ENCODE assay signal across 1 cellular context in genomic region chr17:63834431-63835166, GRCh38.
TF ChIP-seq lines count a peak whose summit lies in the region.

No MANE protein-coding gene starts in this region.

TF ChIP-seq in K562, 482 proteins besides CTCF, POLR2A, EP300 and RAD21 (continued from another document and continues in another):
- TF ChIP-seq E2F1 (CRISPR knock-in tag; IDR thresholded peaks at IDR 0.05) (no peak), C11orf30 (IDR thresholded peaks at IDR 0.05; ENCODE audit: low read depth) (no peak), SMAD4 (CRISPR knock-in tag; conservative IDR thresholded peaks at IDR 0.05) (peak; percentile 66), ZBTB17 (CRISPR knock-in tag; IDR thresholded peaks at IDR 0.05) (no peak), RCOR1 (IDR thresholded peaks at IDR 0.05; ENCODE audit: borderline replicate concordance in 1 of 2, low read depth in 2 of 2, low read length in 2 of 2) (0 out of 4 replicates have a peak, but pooled peaks of 1 of the 2 experiments have one; percentile 35), PURB (CRISPR knock-in tag; IDR thresholded peaks at IDR 0.05; ENCODE audit: low read depth) (no peak), ZNF316 (IDR thresholded peaks at IDR 0.05) (no peak), ZNF384 (IDR thresholded peaks at IDR 0.05; ENCODE audit: low read depth, low read length) (peak; percentile 85), LEF1 (IDR thresholded peaks at IDR 0.05) (no peak), SPI1 (IDR thresholded peaks at IDR 0.05; ENCODE audit: borderline replicate concordance, low read depth, low read length) (no peak), TCF15 (CRISPR knock-in tag; IDR thresholded peaks at IDR 0.05) (no peak), SMARCA5 (IDR thresholded peaks at IDR 0.05) (no peak), NCOA1 (IDR thresholded peaks at IDR 0.05; ENCODE audit: low read depth) (no peak), NFATC3 (IDR thresholded peaks at IDR 0.05) (no peak), YBX1 (IDR thresholded peaks at IDR 0.05) (no peak), RBM25 (IDR thresholded peaks at IDR 0.05; ENCODE audit: low read depth, low read length, severe bottlenecking) (no peak), FOXK1 (CRISPR knock-in tag; IDR thresholded peaks at IDR 0.05; ENCODE audit: borderline replicate concordance) (no peak), ILF3 (IDR thresholded peaks at IDR 0.05; ENCODE audit: borderline replicate concordance) (no peak), HMGN3 (IDR thresholded peaks at IDR 0.05; ENCODE audit: borderline replicate concordance, extremely low read depth, insufficient read length, low read depth, low read length) (no peak), ZNF785 (CRISPR knock-in tag; IDR thresholded peaks at IDR 0.05) (no peak), CHD4 (IDR thresholded peaks at IDR 0.05; ENCODE audit: insufficient read depth, insufficient replicate concordance, low read depth, low read length, poor library complexity, severe bottlenecking) (no peak), FOXP1 (CRISPR knock-in tag; IDR thresholded peaks at IDR 0.05) (no peak), SAFB (IDR thresholded peaks at IDR 0.05; ENCODE audit: borderline replicate concordance, low read depth, low read length) (no peak), ZNF75A (CRISPR knock-in tag; IDR thresholded peaks at IDR 0.05) (no peak), MXD1 (CRISPR knock-in tag; IDR thresholded peaks at IDR 0.05; ENCODE audit: borderline replicate concordance, poor library complexity, severe bottlenecking) (no peak), ZNF57 (CRISPR knock-in tag; IDR thresholded peaks at IDR 0.05) (no peak), L3MBTL2 (IDR thresholded peaks at IDR 0.05) (peak; percentile 23; the same call in 1 of the 2 replicates), NR2C2 (CRISPR knock-in tag; IDR thresholded peaks at IDR 0.05) (no peak), NR2C2 (tag; IDR thresholded peaks at IDR 0.05) (no peak), SMAD2 (IDR thresholded peaks at IDR 0.05; ENCODE audit: low read depth, low read length) (no peak), ETV1 (tag; conservative IDR thresholded peaks at IDR 0.05; ENCODE audit: low read depth) (no peak), TCFL5 (CRISPR knock-in tag; conservative IDR thresholded peaks at IDR 0.05) (no peak), IRF9 (tag; IDR thresholded peaks at IDR 0.05) (no peak), ZNF551 (CRISPR knock-in tag; IDR thresholded peaks at IDR 0.05) (no peak), CREBBP (IDR thresholded peaks at IDR 0.05; ENCODE audit: low read depth, low read length) (no peak), ZBTB1 (CRISPR knock-in tag; IDR thresholded peaks at IDR 0.05; ENCODE audit: borderline replicate concordance, low read depth) (no peak), MAZ (CRISPR knock-in tag; conservative IDR thresholded peaks at IDR 0.05 in 1 of 2, IDR thresholded peaks at IDR 0.05 in 1 of 2) (peak in 1 of 2 experiments; percentile 70; a peak in 3 of 4 replicates), SMAD3 (CRISPR knock-in tag; conservative IDR thresholded peaks at IDR 0.05) (no peak), HINFP (tag; conservative IDR thresholded peaks at IDR 0.05; ENCODE audit: low read depth) (no peak), PTRF (tag; IDR thresholded peaks at IDR 0.05) (no peak), SMAD1 (IDR thresholded peaks at IDR 0.05; ENCODE audit: low read depth, low read length, partially characterized antibody) (no peak), ZNF253 (CRISPR knock-in tag; conservative IDR thresholded peaks at IDR 0.05) (no peak)
- TF ChIP-seq, protein P1, sequence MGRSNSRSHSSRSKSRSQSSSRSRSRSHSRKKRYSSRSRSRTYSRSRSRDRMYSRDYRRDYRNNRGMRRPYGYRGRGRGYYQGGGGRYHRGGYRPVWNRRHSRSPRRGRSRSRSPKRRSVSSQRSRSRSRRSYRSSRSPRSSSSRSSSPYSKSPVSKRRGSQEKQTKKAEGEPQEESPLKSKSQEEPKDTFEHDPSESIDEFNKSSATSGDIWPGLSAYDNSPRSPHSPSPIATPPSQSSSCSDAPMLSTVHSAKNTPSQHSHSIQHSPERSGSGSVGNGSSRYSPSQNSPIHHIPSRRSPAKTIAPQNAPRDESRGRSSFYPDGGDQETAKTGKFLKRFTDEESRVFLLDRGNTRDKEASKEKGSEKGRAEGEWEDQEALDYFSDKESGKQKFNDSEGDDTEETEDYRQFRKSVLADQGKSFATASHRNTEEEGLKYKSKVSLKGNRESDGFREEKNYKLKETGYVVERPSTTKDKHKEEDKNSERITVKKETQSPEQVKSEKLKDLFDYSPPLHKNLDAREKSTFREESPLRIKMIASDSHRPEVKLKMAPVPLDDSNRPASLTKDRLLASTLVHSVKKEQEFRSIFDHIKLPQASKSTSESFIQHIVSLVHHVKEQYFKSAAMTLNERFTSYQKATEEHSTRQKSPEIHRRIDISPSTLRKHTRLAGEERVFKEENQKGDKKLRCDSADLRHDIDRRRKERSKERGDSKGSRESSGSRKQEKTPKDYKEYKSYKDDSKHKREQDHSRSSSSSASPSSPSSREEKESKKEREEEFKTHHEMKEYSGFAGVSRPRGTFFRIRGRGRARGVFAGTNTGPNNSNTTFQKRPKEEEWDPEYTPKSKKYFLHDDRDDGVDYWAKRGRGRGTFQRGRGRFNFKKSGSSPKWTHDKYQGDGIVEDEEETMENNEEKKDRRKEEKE (IDR thresholded peaks at IDR 0.05; ENCODE audit: borderline replicate concordance in 1 of 2, control insufficient read depth in 1 of 2, low read depth in 2 of 2, low read length in 1 of 2), result no peak
- TF ChIP-seq, protein P2, sequence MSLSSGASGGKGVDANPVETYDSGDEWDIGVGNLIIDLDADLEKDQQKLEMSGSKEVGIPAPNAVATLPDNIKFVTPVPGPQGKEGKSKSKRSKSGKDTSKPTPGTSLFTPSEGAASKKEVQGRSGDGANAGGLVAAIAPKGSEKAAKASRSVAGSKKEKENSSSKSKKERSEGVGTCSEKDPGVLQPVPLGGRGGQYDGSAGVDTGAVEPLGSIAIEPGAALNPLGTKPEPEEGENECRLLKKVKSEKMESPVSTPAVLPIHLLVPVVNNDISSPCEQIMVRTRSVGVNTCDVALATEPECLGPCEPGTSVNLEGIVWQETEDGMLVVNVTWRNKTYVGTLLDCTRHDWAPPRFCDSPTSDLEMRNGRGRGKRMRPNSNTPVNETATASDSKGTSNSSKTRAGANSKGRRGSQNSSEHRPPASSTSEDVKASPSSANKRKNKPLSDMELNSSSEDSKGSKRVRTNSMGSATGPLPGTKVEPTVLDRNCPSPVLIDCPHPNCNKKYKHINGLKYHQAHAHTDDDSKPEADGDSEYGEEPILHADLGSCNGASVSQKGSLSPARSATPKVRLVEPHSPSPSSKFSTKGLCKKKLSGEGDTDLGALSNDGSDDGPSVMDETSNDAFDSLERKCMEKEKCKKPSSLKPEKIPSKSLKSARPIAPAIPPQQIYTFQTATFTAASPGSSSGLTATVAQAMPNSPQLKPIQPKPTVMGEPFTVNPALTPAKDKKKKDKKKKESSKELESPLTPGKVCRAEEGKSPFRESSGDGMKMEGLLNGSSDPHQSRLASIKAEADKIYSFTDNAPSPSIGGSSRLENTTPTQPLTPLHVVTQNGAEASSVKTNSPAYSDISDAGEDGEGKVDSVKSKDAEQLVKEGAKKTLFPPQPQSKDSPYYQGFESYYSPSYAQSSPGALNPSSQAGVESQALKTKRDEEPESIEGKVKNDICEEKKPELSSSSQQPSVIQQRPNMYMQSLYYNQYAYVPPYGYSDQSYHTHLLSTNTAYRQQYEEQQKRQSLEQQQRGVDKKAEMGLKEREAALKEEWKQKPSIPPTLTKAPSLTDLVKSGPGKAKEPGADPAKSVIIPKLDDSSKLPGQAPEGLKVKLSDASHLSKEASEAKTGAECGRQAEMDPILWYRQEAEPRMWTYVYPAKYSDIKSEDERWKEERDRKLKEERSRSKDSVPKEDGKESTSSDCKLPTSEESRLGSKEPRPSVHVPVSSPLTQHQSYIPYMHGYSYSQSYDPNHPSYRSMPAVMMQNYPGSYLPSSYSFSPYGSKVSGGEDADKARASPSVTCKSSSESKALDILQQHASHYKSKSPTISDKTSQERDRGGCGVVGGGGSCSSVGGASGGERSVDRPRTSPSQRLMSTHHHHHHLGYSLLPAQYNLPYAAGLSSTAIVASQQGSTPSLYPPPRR (CRISPR knock-in tag; IDR thresholded peaks at IDR 0.05; ENCODE audit: borderline replicate concordance), result no peak
- TF ChIP-seq, protein P3, sequence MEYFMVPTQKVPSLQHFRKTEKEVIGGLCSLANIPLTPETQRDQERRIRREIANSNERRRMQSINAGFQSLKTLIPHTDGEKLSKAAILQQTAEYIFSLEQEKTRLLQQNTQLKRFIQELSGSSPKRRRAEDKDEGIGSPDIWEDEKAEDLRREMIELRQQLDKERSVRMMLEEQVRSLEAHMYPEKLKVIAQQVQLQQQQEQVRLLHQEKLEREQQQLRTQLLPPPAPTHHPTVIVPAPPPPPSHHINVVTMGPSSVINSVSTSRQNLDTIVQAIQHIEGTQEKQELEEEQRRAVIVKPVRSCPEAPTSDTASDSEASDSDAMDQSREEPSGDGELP (CRISPR knock-in tag; IDR thresholded peaks at IDR 0.05; ENCODE audit: borderline replicate concordance), result peak; percentile 45; the same call in 1 of the 2 replicates
- TF ChIP-seq, protein P4, sequence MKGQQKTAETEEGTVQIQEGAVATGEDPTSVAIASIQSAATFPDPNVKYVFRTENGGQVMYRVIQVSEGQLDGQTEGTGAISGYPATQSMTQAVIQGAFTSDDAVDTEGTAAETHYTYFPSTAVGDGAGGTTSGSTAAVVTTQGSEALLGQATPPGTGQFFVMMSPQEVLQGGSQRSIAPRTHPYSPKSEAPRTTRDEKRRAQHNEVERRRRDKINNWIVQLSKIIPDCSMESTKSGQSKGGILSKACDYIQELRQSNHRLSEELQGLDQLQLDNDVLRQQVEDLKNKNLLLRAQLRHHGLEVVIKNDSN (CRISPR knock-in tag; IDR thresholded peaks at IDR 0.05), result no peak
- TF ChIP-seq, protein P5, sequence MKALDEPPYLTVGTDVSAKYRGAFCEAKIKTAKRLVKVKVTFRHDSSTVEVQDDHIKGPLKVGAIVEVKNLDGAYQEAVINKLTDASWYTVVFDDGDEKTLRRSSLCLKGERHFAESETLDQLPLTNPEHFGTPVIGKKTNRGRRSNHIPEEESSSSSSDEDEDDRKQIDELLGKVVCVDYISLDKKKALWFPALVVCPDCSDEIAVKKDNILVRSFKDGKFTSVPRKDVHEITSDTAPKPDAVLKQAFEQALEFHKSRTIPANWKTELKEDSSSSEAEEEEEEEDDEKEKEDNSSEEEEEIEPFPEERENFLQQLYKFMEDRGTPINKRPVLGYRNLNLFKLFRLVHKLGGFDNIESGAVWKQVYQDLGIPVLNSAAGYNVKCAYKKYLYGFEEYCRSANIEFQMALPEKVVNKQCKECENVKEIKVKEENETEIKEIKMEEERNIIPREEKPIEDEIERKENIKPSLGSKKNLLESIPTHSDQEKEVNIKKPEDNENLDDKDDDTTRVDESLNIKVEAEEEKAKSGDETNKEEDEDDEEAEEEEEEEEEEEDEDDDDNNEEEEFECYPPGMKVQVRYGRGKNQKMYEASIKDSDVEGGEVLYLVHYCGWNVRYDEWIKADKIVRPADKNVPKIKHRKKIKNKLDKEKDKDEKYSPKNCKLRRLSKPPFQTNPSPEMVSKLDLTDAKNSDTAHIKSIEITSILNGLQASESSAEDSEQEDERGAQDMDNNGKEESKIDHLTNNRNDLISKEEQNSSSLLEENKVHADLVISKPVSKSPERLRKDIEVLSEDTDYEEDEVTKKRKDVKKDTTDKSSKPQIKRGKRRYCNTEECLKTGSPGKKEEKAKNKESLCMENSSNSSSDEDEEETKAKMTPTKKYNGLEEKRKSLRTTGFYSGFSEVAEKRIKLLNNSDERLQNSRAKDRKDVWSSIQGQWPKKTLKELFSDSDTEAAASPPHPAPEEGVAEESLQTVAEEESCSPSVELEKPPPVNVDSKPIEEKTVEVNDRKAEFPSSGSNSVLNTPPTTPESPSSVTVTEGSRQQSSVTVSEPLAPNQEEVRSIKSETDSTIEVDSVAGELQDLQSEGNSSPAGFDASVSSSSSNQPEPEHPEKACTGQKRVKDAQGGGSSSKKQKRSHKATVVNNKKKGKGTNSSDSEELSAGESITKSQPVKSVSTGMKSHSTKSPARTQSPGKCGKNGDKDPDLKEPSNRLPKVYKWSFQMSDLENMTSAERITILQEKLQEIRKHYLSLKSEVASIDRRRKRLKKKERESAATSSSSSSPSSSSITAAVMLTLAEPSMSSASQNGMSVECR (CRISPR knock-in tag; IDR thresholded peaks at IDR 0.05), result no peak
